Comparison of ENCODE assay signal across 21 cellular contexts in genomic region chr12:69623970-69624369, GRCh38. TPM values are rescaled to one million over a fixed set of nuclear protein-coding genes. Genes with fewer than 3 reads are reported as not detected.
DNase-seq lines count a peak whose midpoint lies in the region; ATAC-seq, FAIRE-seq and TF ChIP-seq lines count a peak whose summit lies in the region.
"Had no signal": no experiment of that assay in that cellular context is flagged by ENCODE, and none has a peak within 500 bp of the region (broad histone marks: within the 10 kb centered on the region; RNA-seq: fewer than 3 reads in every experiment).

No MANE protein-coding gene starts in this region.

- FAIRE-seq in GM12892 (lab: Jason Lieb, UNC), result no peak
- FAIRE-seq: colon had no signal

- no peak for TF ChIP-seq CTCF in dorsolateral prefrontal cortex (IDR thresholded peaks at IDR 0.05 in 54 of 56, conservative IDR thresholded peaks at IDR 0.05 in 2 of 56; ENCODE audit: low read depth in 1 of 56, partially characterized antibody in 56 of 56)
- TF ChIP-seq CTCF in lung (IDR thresholded peaks at IDR 0.05; ENCODE audit: control extremely low read depth, extremely low read depth), result no peak

- H3K27ac ChIP-seq in dorsolateral prefrontal cortex, result no peak overlapping the region
- peak overlapping the region in 1 of 2 donors; percentile 82 for H3K27ac ChIP-seq in lung (ENCODE audit: low read depth in 1 of 2, low read length in 1 of 2)
- H3K27ac ChIP-seq: epithelial cell of prostate, vagina had no signal

- H3K36me3 ChIP-seq in lung (ENCODE audit: control insufficient read depth in 2 of 2, insufficient read depth in 2 of 2, low read length in 2 of 2), result no peaks in the 10 kb centered on the region
- H3K36me3 ChIP-seq: vagina had no signal

- no peak for TF ChIP-seq POLR2A in GM12892 (IDR thresholded peaks at IDR 0.05; ENCODE audit: low read depth, low read length)

- DNase-seq in HUDEP-2 (lab: John Stamatoyannopoulos, UW; ENCODE audit: unreplicated experiment in 76 of 76) (peak in 75 of 76 experiments; percentile 74 to 99 (median 98)), NCI-H226 (peak; percentile 96), dorsolateral prefrontal cortex (peak in 6 of 10 donors; percentile 21 to 39 (median 34)), lung (ENCODE audit: low spot score) (peak; percentile 32), DMS79 treated with DMSO at 0.1 percent for 48 hours (lab: John Stamatoyannopoulos, UW) (no peak), islet precursor cell (no peak), GM12892 (ENCODE audit: insufficient read length) (no peak)
- DNase-seq: activated CD4-positive, alpha-beta memory T cell treated with anti-CD3 and anti-CD28 coated beads, Interleukin-2, amount 10 ng/mL, durations not matched to agents 7 days and 5 days; AML-193; KBM-7; kidney glomerular epithelial cell; NCI-H1436 treated with DMSO at 0.1 percent for 48 hours; NK-92 treated with Interleukin-12 subunit alpha and Interleukin-12 subunit beta, amount 100 ng/mL, for 24 hours; T1000 had no signal

- H3K4me3 ChIP-seq in dorsolateral prefrontal cortex (no peak overlapping the region), lung (no peak overlapping the region)
- H3K4me3 ChIP-seq: vagina had no signal

- no peak for ATAC-seq in lung (ENCODE audit: insufficient read depth, low FRiP score)
- no peak for ATAC-seq in HG03521 (IDR thresholded peaks at IDR 0.05; ENCODE audit: unreplicated experiment)

- WGBS in lung, 2 donors, result 78 to 84% methylated on average over 13 of the region's 13 CpGs

- H3K27me3 ChIP-seq in dorsolateral prefrontal cortex, result no peaks in the 10 kb centered on the region
- H3K27me3 ChIP-seq in lung (ENCODE audit: control insufficient read depth, insufficient read depth), result no peaks in the 10 kb centered on the region
- H3K27me3 ChIP-seq: vagina had no signal

- no peaks in the 10 kb centered on the region for H3K9me3 ChIP-seq in lung (ENCODE audit: control insufficient read depth in 2 of 2, insufficient read depth in 1 of 2, low read length in 1 of 2)
- H3K9me3 ChIP-seq: vagina had no signal

- H3K4me1 ChIP-seq in lung (ENCODE audit: control insufficient read depth in 2 of 2, insufficient read depth in 2 of 2, low read length in 2 of 2), result peaks cover 0 to 3% of the 10 kb centered on the region in 2 donors
- H3K4me1 ChIP-seq: vagina had no signal

- intact Hi-C loops in dorsolateral prefrontal cortex (cut with DNase I), result no loop called here

RNA-seq across cellular contexts. Expression of gene LRRC10, which starts 13.3 kb away (rescaled TPM):
- total RNA-seq in dorsolateral prefrontal cortex (not detected), lung (under 1 TPM in 1 of 2 donors, not detected in 1; 0.40 TPM)
- not detected for polyA plus RNA-seq in lung
- not detected for polyA plus RNA-seq in GM12892 (2012; ENCODE audit: missing spikeins)
- total RNA-seq: activated CD4-positive, alpha-beta memory T cell treated with anti-CD3 and anti-CD28 coated beads, Interleukin-2, amount 10 ng/mL, durations not matched to agents 7 days and 5 days; activated T-helper 1 cell treated with anti-CD3 and anti-CD28 coated beads, Interleukin-12 subunit alpha, Interleukin-12 subunit beta, Interleukin-2, Interleukin-4 antibody, amounts not matched to agents 30 ng/mL and 10 ng/mL and 1 ng/mL, durations not matched to agents 14 hours and 24 hours and 36 hours; H4; osteocyte; vagina had no signal

RNA-seq across cellular contexts. Expression of gene CCT2, which starts 38.7 kb away (rescaled TPM):
- total RNA-seq in dorsolateral prefrontal cortex, result 100 to 1,000 TPM in 70 of 120 experiments, 10 to 100 TPM in 50; 66.9 to 156 (median 104) TPM
- total RNA-seq in lung, result 100 to 1,000 TPM; 115 to 122 TPM
- 100 to 1,000 TPM in 1 of 2 donors, 10 to 100 TPM in 1; 80.3 to 113 TPM for polyA plus RNA-seq in lung
- polyA plus RNA-seq in GM12892 (2012; ENCODE audit: missing spikeins), result 260 TPM

Comparison
In these comparisons a context has a peak if more than half of its experiments do, and no peak if none do; other contexts are left out.
1. DNase-seq: peak in HUDEP-2 (75 of 76), NCI-H226 (single experiment), dorsolateral prefrontal cortex (6 of 10) and lung (single experiment); none in DMS79 treated with DMSO at 0.1 percent for 48 hours (single experiment), islet precursor cell (single experiment) and GM12892 (single experiment).